In genomic region chr19:19643158-19644053, GRCh38 we compare ENCODE assay signal across 8 cellular contexts. TPM values are rescaled to one million over a fixed set of nuclear protein-coding genes. Genes with fewer than 3 reads are reported as not detected.
DNase-seq lines count a peak whose midpoint lies in the region; ATAC-seq and TF ChIP-seq lines count a peak whose summit lies in the region.

A gene with protein sequence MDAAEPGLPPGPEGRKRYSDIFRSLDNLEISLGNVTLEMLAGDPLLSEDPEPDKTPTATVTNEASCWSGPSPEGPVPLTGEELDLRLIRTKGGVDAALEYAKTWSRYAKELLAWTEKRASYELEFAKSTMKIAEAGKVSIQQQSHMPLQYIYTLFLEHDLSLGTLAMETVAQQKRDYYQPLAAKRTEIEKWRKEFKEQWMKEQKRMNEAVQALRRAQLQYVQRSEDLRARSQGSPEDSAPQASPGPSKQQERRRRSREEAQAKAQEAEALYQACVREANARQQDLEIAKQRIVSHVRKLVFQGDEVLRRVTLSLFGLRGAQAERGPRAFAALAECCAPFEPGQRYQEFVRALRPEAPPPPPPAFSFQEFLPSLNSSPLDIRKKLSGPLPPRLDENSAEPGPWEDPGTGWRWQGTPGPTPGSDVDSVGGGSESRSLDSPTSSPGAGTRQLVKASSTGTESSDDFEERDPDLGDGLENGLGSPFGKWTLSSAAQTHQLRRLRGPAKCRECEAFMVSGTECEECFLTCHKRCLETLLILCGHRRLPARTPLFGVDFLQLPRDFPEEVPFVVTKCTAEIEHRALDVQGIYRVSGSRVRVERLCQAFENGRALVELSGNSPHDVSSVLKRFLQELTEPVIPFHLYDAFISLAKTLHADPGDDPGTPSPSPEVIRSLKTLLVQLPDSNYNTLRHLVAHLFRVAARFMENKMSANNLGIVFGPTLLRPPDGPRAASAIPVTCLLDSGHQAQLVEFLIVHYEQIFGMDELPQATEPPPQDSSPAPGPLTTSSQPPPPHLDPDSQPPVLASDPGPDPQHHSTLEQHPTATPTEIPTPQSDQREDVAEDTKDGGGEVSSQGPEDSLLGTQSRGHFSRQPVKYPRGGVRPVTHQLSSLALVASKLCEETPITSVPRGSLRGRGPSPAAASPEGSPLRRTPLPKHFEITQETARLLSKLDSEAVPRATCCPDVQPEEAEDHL (minus strand): TSS chr19:19643657. CDS start chr19:19643529, 128 bp downstream.

- H3K9me3 ChIP-seq in duodenal mucosa (ENCODE audit: control insufficient read depth in 1 of 2, low read length in 2 of 2) (no peaks in the 10 kb centered on the region), lung (ENCODE audit: control insufficient read depth in 2 of 2, insufficient read depth in 1 of 2, low read length in 1 of 2) (no peaks in the 10 kb centered on the region)

- 1% methylated on average over 39 to 50 of the region's 50 CpGs for WGBS in lung, 2 donors

- no peaks in the 10 kb centered on the region for H3K27me3 ChIP-seq in ACC112 (ENCODE audit: insufficient read depth, low read length)
- no peaks in the 10 kb centered on the region for H3K27me3 ChIP-seq in duodenal mucosa (ENCODE audit: control insufficient read depth in 1 of 2, insufficient read depth in 2 of 2, low read length in 2 of 2)
- no peaks in the 10 kb centered on the region for H3K27me3 ChIP-seq in lung (ENCODE audit: control insufficient read depth, insufficient read depth)

- no peaks in the 10 kb centered on the region for H3K79me2 ChIP-seq in ACC112 (ENCODE audit: control insufficient read depth, insufficient read depth, low read length, unreplicated experiment)

- peak; percentile 44 for ATAC-seq in GM18520 (IDR thresholded peaks at IDR 0.05; ENCODE audit: unreplicated experiment)
- ATAC-seq in HG03095 (IDR thresholded peaks at IDR 0.05; ENCODE audit: unreplicated experiment): peak; percentile 70
- peak; percentile 86 for ATAC-seq in lung (ENCODE audit: insufficient read depth, low FRiP score)

- TF ChIP-seq CTCF in lung (IDR thresholded peaks at IDR 0.05; ENCODE audit: control extremely low read depth, extremely low read depth): peak; percentile 52

- peak; percentile 87 for DNase-seq in NCI-H69 (lab: John Stamatoyannopoulos, UW)
- DNase-seq in activated CD4-positive, alpha-beta T cell treated with anti-CD3 and anti-CD28 coated beads, Interleukin-2, amount 50 U/mL, for 24 hours (ENCODE audit: low read depth in 1 of 2, low spot score in 1 of 2): peak; percentile 74 to 77
- DNase-seq in lung (ENCODE audit: low spot score): peak; percentile 74
- peak; percentile 80 for DNase-seq in stimulated activated CD8-positive, alpha-beta memory T cell treated with anti-CD3 and anti-CD28 coated beads, Interleukin-12 subunit alpha, Interleukin-12 subunit beta, amount 100 ng/mL, for 1 hour (ENCODE audit: low read depth)

- H3K4me3 ChIP-seq in ACC112 (ENCODE audit: low read depth, low read length): peak within 1 kb of the TSS; percentile 98
- H3K4me3 ChIP-seq in duodenal mucosa (ENCODE audit: low read depth in 1 of 2, low read length in 2 of 2): peak within 1 kb of the TSS; percentile 86 to 96
- peak within 1 kb of the TSS; percentile 83 for H3K4me3 ChIP-seq in lung

- H3K4me1 ChIP-seq in ACC112 (ENCODE audit: control insufficient read depth, insufficient read depth, low read length, unreplicated experiment) (no peaks in the 10 kb centered on the region), duodenal mucosa (ENCODE audit: control insufficient read depth in 1 of 2, insufficient read depth in 2 of 2, low read length in 2 of 2) (peaks cover 6 to 15% of the 10 kb centered on the region in 2 donors), lung (ENCODE audit: control insufficient read depth in 2 of 2, insufficient read depth in 2 of 2, low read length in 2 of 2) (peaks cover 0 to 3% of the 10 kb centered on the region in 2 donors)

- peak within 1 kb of the TSS; percentile 75 for H2AFZ ChIP-seq in ACC112 (ENCODE audit: low read length, unreplicated experiment)

- H3K36me3 ChIP-seq in ACC112 (ENCODE audit: insufficient read depth, low read length) (no peaks in the 10 kb centered on the region), duodenal mucosa (ENCODE audit: control insufficient read depth in 1 of 2, insufficient read depth in 2 of 2, low read length in 2 of 2) (peaks cover 16 to 41% of the 10 kb centered on the region in 2 donors), lung (ENCODE audit: control insufficient read depth in 2 of 2, insufficient read depth in 2 of 2, low read length in 2 of 2) (peaks cover 23 to 33% of the 10 kb centered on the region in 2 donors)

- peak within 1 kb of the TSS; percentile 84 to 87 for H3K9ac ChIP-seq in duodenal mucosa (ENCODE audit: low read depth in 1 of 2, low read length in 2 of 2)

- no peak within 1 kb of the TSS for H3K27ac ChIP-seq in ACC112 (ENCODE audit: low read depth, low read length)
- H3K27ac ChIP-seq in duodenal mucosa (ENCODE audit: low read depth, low read length): peak within 1 kb of the TSS; percentile 75
- peak within 1 kb of the TSS in 1 of 2 donors; percentile 85 for H3K27ac ChIP-seq in lung (ENCODE audit: low read depth in 1 of 2, low read length in 1 of 2)

RNA-seq across cellular contexts. Expression of the gene that starts here (rescaled TPM):
- 10 to 100 TPM; 13.1 to 50.1 TPM for total RNA-seq in lung
- polyA plus RNA-seq in lung: 10 to 100 TPM; 13.2 to 54.1 TPM
